27 cellular contexts compared by ENCODE assay signal in genomic region chr4:112862318-112862674, GRCh38.
DNase-seq lines count a peak whose midpoint lies in the region; ATAC-seq, FAIRE-seq and TF ChIP-seq lines count a peak whose summit lies in the region.
"Had no signal": no experiment of that assay in that cellular context is flagged by ENCODE, and none has a peak within 500 bp of the region (broad histone marks: within the 10 kb centered on the region; RNA-seq: fewer than 3 reads in every experiment).

No MANE protein-coding gene starts in this region.

- H3K4me3 ChIP-seq in GM12878 (no peak overlapping the region), uterus (no peak overlapping the region)
- H3K4me3 ChIP-seq: heart left ventricle, lung, psoas muscle, skin epidermis had no signal

- no peak overlapping the region; the same call in 1 of the 2 replicates for H2AFZ ChIP-seq in GM12878 (ENCODE audit: control insufficient read depth, low read depth, low read length)

- CTCF ChIA-PET in GM12878 (lab: Yijun Ruan, JAX) = interaction anchor here (0.9 to 4.4 kb wide), 6 partner anchors 26 to 96 kb away, joined by 3 to 37 read pairs (median 4); no protein-coding TSS in a partner anchor

- no peaks in the 10 kb centered on the region for H3K9me3 ChIP-seq in GM12878 (replicated peaks; ENCODE audit: control insufficient read depth, insufficient read depth, low read length)
- H3K9me3 ChIP-seq in uterus = no peaks in the 10 kb centered on the region
- H3K9me3 ChIP-seq: heart left ventricle, neutrophil, psoas muscle had no signal

- no peak overlapping the region for H3K4me2 ChIP-seq in GM12878 (ENCODE audit: control insufficient read depth, insufficient read depth)

- H3K36me3 ChIP-seq in GM12878 (ENCODE audit: control insufficient read depth in 2 of 2, insufficient read depth in 2 of 2, low read length in 1 of 2) = no peaks in the 10 kb centered on the region
- no peaks in the 10 kb centered on the region for H3K36me3 ChIP-seq in uterus
- H3K36me3 ChIP-seq: heart left ventricle, neutrophil had no signal

- TF ChIP-seq RAD21 in GM12878 (IDR thresholded peaks at IDR 0.05; ENCODE audit: insufficient read depth, low read depth, low read length) = no peak

- TF ChIP-seq EP300 in GM12878 (IDR thresholded peaks at IDR 0.05; ENCODE audit: borderline replicate concordance in 1 of 2, control insufficient read depth in 1 of 2, low read depth in 2 of 2, low read length in 2 of 2) = no peak

- no TSS peak for BruUV-seq in GM12878 (replicated peaks; lab: Mats Ljungman, UMichigan)

- POLR2A ChIA-PET in GM12878 (lab: Charles Lee) = interaction anchor here (1.4 to 1.6 kb wide), 2 partner anchors 15 to 24 kb away, joined by 3 to 8 read pairs; no protein-coding TSS in a partner anchor

- peak; percentile 10; the same call in 1 of the 3 replicates for ATAC-seq in GM12878
- no peak for ATAC-seq in HG03095 (IDR thresholded peaks at IDR 0.05; ENCODE audit: unreplicated experiment)
- ATAC-seq: activated T-cell treated with anti-CD3 and anti-CD28 coated beads, Interleukin-2, amount 50 U/mL, for 4 hours; heart left ventricle; psoas muscle; SK-N-SH treated with all-trans-retinoic acid at 6 μM for 48 hours had no signal

- TF ChIP-seq CTCF in GM12878 (IDR thresholded peaks at IDR 0.05 in 2 of 3, conservative IDR thresholded peaks at IDR 0.05 in 1 of 3; ENCODE audit: control insufficient read depth in 2 of 3, extremely low read depth in 1 of 3, insufficient read depth in 1 of 3, low read depth in 3 of 3, low read length in 3 of 3) = no peak
- TF ChIP-seq CTCF in uterus (IDR thresholded peaks at IDR 0.05) = no peak

- intact Hi-C loops in GM12878 (cut with micrococcal nuclease; ENCODE audit: unreplicated experiment) (no loop called here), uterus (cut with DNase I; ENCODE audit: low total_unique reads) (no loop called here)

- in situ Hi-C loops in GM12878 (cut with MboI) = no loop called here

- H3K27ac ChIP-seq in GM12878 (ENCODE audit: control insufficient read depth, insufficient read depth) = no peak overlapping the region
- H3K27ac ChIP-seq in uterus = peak overlapping the region; percentile 70 to 81
- H3K27ac ChIP-seq: C4-2B, epithelial cell of prostate, neutrophil, psoas muscle had no signal

- SMC1A ChIA-PET in GM12878 (lab: Charles Lee; ENCODE audit: uncharacterized antibody, unreplicated experiment) = interaction anchor here (0.6 to 4.4 kb wide), 13 partner anchors 8 to 627 kb away, joined by 3 to 40 read pairs (median 4); no protein-coding TSS in a partner anchor

- DNase-seq in GM12878 (ENCODE audit: low read depth, low spot score) = no peak
- no peak for DNase-seq in frontal cortex (ENCODE audit: low spot score in 2 of 2)
- DNase-seq in pons (ENCODE audit: low spot score) = peak; percentile 64
- no peak for DNase-seq in uterus
- DNase-seq in NCI-H1417 (lab: John Stamatoyannopoulos, UW) = no peak
- no peak for DNase-seq in NCI-H2107 treated with DMSO at 0.1 percent for 48 hours (lab: John Stamatoyannopoulos, UW; ENCODE audit: unreplicated experiment)
- no peak for DNase-seq in DMS53 (lab: John Stamatoyannopoulos, UW)
- DNase-seq: activated CD4-positive, alpha-beta T cell treated with anti-CD3 and anti-CD28 coated beads, Interleukin-2, amount 10 ng/mL, durations not matched to agents 7 days and 5 days; activated naive CD4-positive, alpha-beta T cell; activated T-cell treated with anti-CD3 and anti-CD28 coated beads, Interleukin-2, amount 50 U/mL, for 4 hours; Calu3; GOT3; heart left ventricle; kidney glomerular epithelial cell; NCI-H1092; NCI-H1930; NCI-H524 treated with DMSO at 0.1 percent for 48 hours; psoas muscle; stimulated activated CD4-positive, alpha-beta T cell treated with anti-CD3 and anti-CD28 coated beads, Interleukin-1b, Interleukin-23, amount 100 ng/mL, for 48 hours; T-helper 2 cell had no signal

- no peaks in the 10 kb centered on the region for H3K79me2 ChIP-seq in GM12878 (ENCODE audit: control insufficient read depth, insufficient read depth, low read length)

- no peak for TF ChIP-seq POLR2A in GM12878 (IDR thresholded peaks at IDR 0.05; ENCODE audit: low read depth, low read length)
- TF ChIP-seq POLR2A in uterus (IDR thresholded peaks at IDR 0.05) = no peak

- no peaks in the 10 kb centered on the region for H4K20me1 ChIP-seq in GM12878 (ENCODE audit: control insufficient read depth, insufficient read depth)

- H3K4me1 ChIP-seq in GM12878 (ENCODE audit: control insufficient read depth, insufficient read depth, low read length) (no peaks in the 10 kb centered on the region), uterus (no peaks in the 10 kb centered on the region)

- no peak overlapping the region for H3K9ac ChIP-seq in GM12878 (ENCODE audit: control insufficient read depth, insufficient read depth, low read length)

- no peaks in the 10 kb centered on the region for H3K27me3 ChIP-seq in GM12878 (replicated peaks in 1 of 2; ENCODE audit: control insufficient read depth in 2 of 2, insufficient read depth in 2 of 2, low read length in 1 of 2)
- no peaks in the 10 kb centered on the region for H3K27me3 ChIP-seq in uterus
- H3K27me3 ChIP-seq: heart left ventricle had no signal

- 0% methylated on average over 1 of the region's 1 CpG for WGBS in GM12878 (ENCODE audit: insufficient coverage, insufficient replicate concordance, low lambda C conversion rate, missing lambda C conversion rate)

- no peak for FAIRE-seq in GM12878 (lab: Jason Lieb, UNC)
- peak; percentile 33 for FAIRE-seq in frontal cortex (lab: Jason Lieb, UNC)

- RAD21 ChIA-PET in GM12878 (lab: Charles Lee; ENCODE audit: unreplicated experiment) = interaction anchor here (1.1 to 2.2 kb wide), 3 partner anchors 26 to 44 kb away, joined by 3 to 10 read pairs (median 8); no protein-coding TSS in a partner anchor

TF ChIP-seq in GM12878, 131 proteins besides CTCF, POLR2A, EP300 and RAD21 (continues in another document):
- TF ChIP-seq NBN (IDR thresholded peaks at IDR 0.05) (no peak), YY1 (IDR thresholded peaks at IDR 0.05; ENCODE audit: low read depth, low read length) (no peak), ASH2L (IDR thresholded peaks at IDR 0.05; ENCODE audit: borderline replicate concordance, low read depth) (no peak), NFIC (IDR thresholded peaks at IDR 0.05; ENCODE audit: low read depth, low read length) (no peak), TARDBP (IDR thresholded peaks at IDR 0.05; ENCODE audit: borderline replicate concordance) (no peak), EED (IDR thresholded peaks at IDR 0.05; ENCODE audit: low read depth) (no peak), CREB1 (IDR thresholded peaks at IDR 0.05; ENCODE audit: low read depth) (no peak), DPF2 (IDR thresholded peaks at IDR 0.05) (no peak), MEF2B (IDR thresholded peaks at IDR 0.05; ENCODE audit: partially characterized antibody, poor library complexity, severe bottlenecking) (no peak)
- TF ChIP-seq, protein P1, sequence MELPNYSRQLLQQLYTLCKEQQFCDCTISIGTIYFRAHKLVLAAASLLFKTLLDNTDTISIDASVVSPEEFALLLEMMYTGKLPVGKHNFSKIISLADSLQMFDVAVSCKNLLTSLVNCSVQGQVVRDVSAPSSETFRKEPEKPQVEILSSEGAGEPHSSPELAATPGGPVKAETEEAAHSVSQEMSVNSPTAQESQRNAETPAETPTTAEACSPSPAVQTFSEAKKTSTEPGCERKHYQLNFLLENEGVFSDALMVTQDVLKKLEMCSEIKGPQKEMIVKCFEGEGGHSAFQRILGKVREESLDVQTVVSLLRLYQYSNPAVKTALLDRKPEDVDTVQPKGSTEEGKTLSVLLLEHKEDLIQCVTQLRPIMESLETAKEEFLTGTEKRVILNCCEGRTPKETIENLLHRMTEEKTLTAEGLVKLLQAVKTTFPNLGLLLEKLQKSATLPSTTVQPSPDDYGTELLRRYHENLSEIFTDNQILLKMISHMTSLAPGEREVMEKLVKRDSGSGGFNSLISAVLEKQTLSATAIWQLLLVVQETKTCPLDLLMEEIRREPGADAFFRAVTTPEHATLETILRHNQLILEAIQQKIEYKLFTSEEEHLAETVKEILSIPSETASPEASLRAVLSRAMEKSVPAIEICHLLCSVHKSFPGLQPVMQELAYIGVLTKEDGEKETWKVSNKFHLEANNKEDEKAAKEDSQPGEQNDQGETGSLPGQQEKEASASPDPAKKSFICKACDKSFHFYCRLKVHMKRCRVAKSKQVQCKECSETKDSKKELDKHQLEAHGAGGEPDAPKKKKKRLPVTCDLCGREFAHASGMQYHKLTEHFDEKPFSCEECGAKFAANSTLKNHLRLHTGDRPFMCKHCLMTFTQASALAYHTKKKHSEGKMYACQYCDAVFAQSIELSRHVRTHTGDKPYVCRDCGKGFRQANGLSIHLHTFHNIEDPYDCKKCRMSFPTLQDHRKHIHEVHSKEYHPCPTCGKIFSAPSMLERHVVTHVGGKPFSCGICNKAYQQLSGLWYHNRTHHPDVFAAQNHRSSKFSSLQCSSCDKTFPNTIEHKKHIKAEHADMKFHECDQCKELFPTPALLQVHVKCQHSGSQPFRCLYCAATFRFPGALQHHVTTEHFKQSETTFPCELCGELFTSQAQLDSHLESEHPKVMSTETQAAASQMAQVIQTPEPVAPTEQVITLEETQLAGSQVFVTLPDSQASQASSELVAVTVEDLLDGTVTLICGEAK (IDR thresholded peaks at IDR 0.05; ENCODE audit: borderline replicate concordance) = no peak
- TF ChIP-seq, protein P2, sequence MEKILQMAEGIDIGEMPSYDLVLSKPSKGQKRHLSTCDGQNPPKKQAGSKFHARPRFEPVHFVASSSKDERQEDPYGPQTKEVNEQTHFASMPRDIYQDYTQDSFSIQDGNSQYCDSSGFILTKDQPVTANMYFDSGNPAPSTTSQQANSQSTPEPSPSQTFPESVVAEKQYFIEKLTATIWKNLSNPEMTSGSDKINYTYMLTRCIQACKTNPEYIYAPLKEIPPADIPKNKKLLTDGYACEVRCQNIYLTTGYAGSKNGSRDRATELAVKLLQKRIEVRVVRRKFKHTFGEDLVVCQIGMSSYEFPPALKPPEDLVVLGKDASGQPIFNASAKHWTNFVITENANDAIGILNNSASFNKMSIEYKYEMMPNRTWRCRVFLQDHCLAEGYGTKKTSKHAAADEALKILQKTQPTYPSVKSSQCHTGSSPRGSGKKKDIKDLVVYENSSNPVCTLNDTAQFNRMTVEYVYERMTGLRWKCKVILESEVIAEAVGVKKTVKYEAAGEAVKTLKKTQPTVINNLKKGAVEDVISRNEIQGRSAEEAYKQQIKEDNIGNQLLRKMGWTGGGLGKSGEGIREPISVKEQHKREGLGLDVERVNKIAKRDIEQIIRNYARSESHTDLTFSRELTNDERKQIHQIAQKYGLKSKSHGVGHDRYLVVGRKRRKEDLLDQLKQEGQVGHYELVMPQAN (conservative IDR thresholded peaks at IDR 0.05) = no peak
- TF ChIP-seq, protein P3, sequence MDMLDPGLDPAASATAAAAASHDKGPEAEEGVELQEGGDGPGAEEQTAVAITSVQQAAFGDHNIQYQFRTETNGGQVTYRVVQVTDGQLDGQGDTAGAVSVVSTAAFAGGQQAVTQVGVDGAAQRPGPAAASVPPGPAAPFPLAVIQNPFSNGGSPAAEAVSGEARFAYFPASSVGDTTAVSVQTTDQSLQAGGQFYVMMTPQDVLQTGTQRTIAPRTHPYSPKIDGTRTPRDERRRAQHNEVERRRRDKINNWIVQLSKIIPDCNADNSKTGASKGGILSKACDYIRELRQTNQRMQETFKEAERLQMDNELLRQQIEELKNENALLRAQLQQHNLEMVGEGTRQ (IDR thresholded peaks at IDR 0.05; ENCODE audit: borderline replicate concordance, low read depth, low read length) = no peak
